ENCODE assay signal across 29 cellular contexts in the genomic region with DNA sequence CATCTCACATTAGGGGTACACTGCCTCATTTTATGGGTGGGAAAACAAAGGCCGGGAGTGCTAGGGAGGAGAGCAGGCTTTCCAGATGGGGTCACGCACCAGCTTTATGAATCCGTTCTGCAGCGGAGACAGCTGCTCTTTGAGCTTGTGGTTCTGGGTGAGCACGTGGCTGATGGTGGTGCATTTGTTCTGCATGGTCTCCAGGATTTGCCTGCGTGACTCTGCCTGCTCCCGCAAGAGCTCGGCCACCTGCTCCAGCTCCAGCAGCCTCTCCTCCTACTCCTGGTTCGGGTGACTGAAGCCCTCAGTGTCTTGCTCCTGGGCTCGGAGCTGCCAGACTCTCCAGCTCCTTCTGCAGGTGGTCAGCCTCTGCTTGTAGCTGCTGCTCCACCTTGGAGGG.
"Had no signal": no experiment of that assay in that cellular context is flagged by ENCODE, and none has a peak within 500 bp of the region (broad histone marks: within the 10 kb centered on the region; RNA-seq: fewer than 3 reads in every experiment).

No MANE protein-coding gene starts in this region.

- H3K4me1 ChIP-seq: foreskin keratinocyte had no signal

- ATAC-seq: activated CD4-positive, alpha-beta T cell treated with anti-CD3 and anti-CD28 coated beads for 36 hours; activated CD8-positive, alpha-beta T cell treated with anti-CD3 and anti-CD28 coated beads, Interleukin-2, amount 10 ng/mL, durations not matched to agents 7 days and 5 days; activated naive CD8-positive, alpha-beta T cell treated with anti-CD3 and anti-CD28 coated beads, Interleukin-2, amount 50 U/mL, for 24 hours; activated T-cell treated with anti-CD3 and anti-CD28 coated beads, Interleukin-2, amount 50 U/mL, for 72 hours; body of pancreas; effector memory CD8-positive, alpha-beta T cell; foreskin keratinocyte; gastrocnemius medialis had no signal

- H3K27ac ChIP-seq: adrenal gland, body of pancreas, esophagus muscularis mucosa, foreskin keratinocyte, gastrocnemius medialis had no signal

- H3K4me3 ChIP-seq: adrenal gland, body of pancreas, esophagus muscularis mucosa, gastrocnemius medialis had no signal

- H3K27me3 Mint-ChIP-seq: activated CD4-positive, alpha-beta memory T cell treated with anti-CD3 and anti-CD28 coated beads for 36 hours; activated CD4-positive, alpha-beta T cell treated with anti-CD3 and anti-CD28 coated beads for 36 hours; activated CD4-positive, alpha-beta T cell treated with anti-CD3 and anti-CD28 coated beads, Interleukin-2, amount 10 ng/mL, durations not matched to agents 24 days and 14 days; activated naive CD4-positive, alpha-beta T cell treated with anti-CD3 and anti-CD28 coated beads, Interleukin-2, amount 50 U/mL, for 24 hours; activated naive CD8-positive, alpha-beta T cell treated with anti-CD3 and anti-CD28 coated beads for 36 hours; activated naive CD8-positive, alpha-beta T cell treated with anti-CD3 and anti-CD28 coated beads, Interleukin-2, amount 50 U/mL, for 24 hours; activated T-cell treated with anti-CD3 and anti-CD28 coated beads, Interleukin-2, amount 50 U/mL, for 24 hours; effector memory CD8-positive, alpha-beta T cell had no signal

- H3K4me3 Mint-ChIP-seq: activated CD4-positive, alpha-beta memory T cell treated with anti-CD3 and anti-CD28 coated beads for 36 hours; activated CD4-positive, alpha-beta T cell treated with anti-CD3 and anti-CD28 coated beads for 36 hours; activated CD4-positive, alpha-beta T cell treated with anti-CD3 and anti-CD28 coated beads, Interleukin-2, amount 10 ng/mL, durations not matched to agents 24 days and 14 days; activated CD8-positive, alpha-beta T cell treated with anti-CD3 and anti-CD28 coated beads, Interleukin-2, amount 10 ng/mL, durations not matched to agents 7 days and 5 days; activated naive CD4-positive, alpha-beta T cell treated with anti-CD3 and anti-CD28 coated beads for 36 hours; activated naive CD4-positive, alpha-beta T cell treated with anti-CD3 and anti-CD28 coated beads, Interleukin-2, amount 50 U/mL, for 24 hours; activated naive CD8-positive, alpha-beta T cell treated with anti-CD3 and anti-CD28 coated beads for 36 hours; activated naive CD8-positive, alpha-beta T cell treated with anti-CD3 and anti-CD28 coated beads, Interleukin-2, amount 50 U/mL, for 24 hours; activated T-cell treated with anti-CD3 and anti-CD28 coated beads, Interleukin-2, amount 50 U/mL, for 24 hours; activated T-cell treated with anti-CD3 and anti-CD28 coated beads, Interleukin-2, amount 50 U/mL, for 72 hours; effector memory CD8-positive, alpha-beta T cell had no signal

- H3K9me3 ChIP-seq: adrenal gland, body of pancreas, esophagus muscularis mucosa, gastrocnemius medialis had no signal

- H3K27me3 ChIP-seq: adrenal gland, body of pancreas, esophagus muscularis mucosa, foreskin keratinocyte, gastrocnemius medialis had no signal

- H3K36me3 Mint-ChIP-seq: activated CD4-positive, alpha-beta memory T cell treated with anti-CD3 and anti-CD28 coated beads for 36 hours; activated naive CD4-positive, alpha-beta T cell treated with anti-CD3 and anti-CD28 coated beads, Interleukin-2, amount 50 U/mL, for 24 hours; activated naive CD8-positive, alpha-beta T cell treated with anti-CD3 and anti-CD28 coated beads for 36 hours had no signal

- DNase-seq: activated CD4-positive, alpha-beta memory T cell treated with anti-CD3 and anti-CD28 coated beads for 36 hours; activated CD4-positive, alpha-beta T cell treated with anti-CD3 and anti-CD28 coated beads for 36 hours; activated CD4-positive, alpha-beta T cell treated with anti-CD3 and anti-CD28 coated beads, Interleukin-2, amount 10 ng/mL, durations not matched to agents 24 days and 14 days; activated CD4-positive, CD25-positive, alpha-beta regulatory T cell; activated CD4-positive, CD25-positive, alpha-beta regulatory T cell treated with anti-CD3 and anti-CD28 coated beads, Interleukin-2, amount 50 U/mL, for 72 hours; activated CD8-positive, alpha-beta memory T cell treated with anti-CD3 and anti-CD28 coated beads, Interleukin-2, amount 50 U/mL, for 48 hours; activated CD8-positive, alpha-beta T cell treated with anti-CD3 and anti-CD28 coated beads, Interleukin-2, amount 10 ng/mL, durations not matched to agents 7 days and 5 days; activated naive CD4-positive, alpha-beta T cell treated with anti-CD3 and anti-CD28 coated beads for 36 hours; activated naive CD8-positive, alpha-beta T cell treated with anti-CD3 and anti-CD28 coated beads for 36 hours; activated naive CD8-positive, alpha-beta T cell treated with anti-CD3 and anti-CD28 coated beads, Interleukin-2, amount 50 U/mL, for 24 hours; activated T-cell treated with anti-CD3 and anti-CD28 coated beads for 4 hours; activated T-cell treated with anti-CD3 and anti-CD28 coated beads, Interleukin-2, amount 50 U/mL, for 24 hours; activated T-cell treated with anti-CD3 and anti-CD28 coated beads, Interleukin-2, amount 50 U/mL, for 72 hours; amygdala; aorta; body of pancreas; caudate nucleus; cortex of kidney; dermis blood vessel endothelial cell; effector CD4-positive, alpha-beta T cell; effector memory CD8-positive, alpha-beta T cell; erythroblast; foreskin keratinocyte; gastrocnemius medialis; glutamatergic neuron; T-helper 2 cell had no signal

- H3K27ac Mint-ChIP-seq: activated CD4-positive, alpha-beta memory T cell treated with anti-CD3 and anti-CD28 coated beads for 36 hours; activated CD4-positive, alpha-beta T cell treated with anti-CD3 and anti-CD28 coated beads for 36 hours; activated CD4-positive, alpha-beta T cell treated with anti-CD3 and anti-CD28 coated beads, Interleukin-2, amount 10 ng/mL, durations not matched to agents 24 days and 14 days; activated CD8-positive, alpha-beta T cell treated with anti-CD3 and anti-CD28 coated beads, Interleukin-2, amount 10 ng/mL, durations not matched to agents 7 days and 5 days; activated naive CD4-positive, alpha-beta T cell treated with anti-CD3 and anti-CD28 coated beads for 36 hours; activated naive CD4-positive, alpha-beta T cell treated with anti-CD3 and anti-CD28 coated beads, Interleukin-2, amount 50 U/mL, for 24 hours; activated naive CD8-positive, alpha-beta T cell treated with anti-CD3 and anti-CD28 coated beads for 36 hours; activated naive CD8-positive, alpha-beta T cell treated with anti-CD3 and anti-CD28 coated beads, Interleukin-2, amount 50 U/mL, for 24 hours; activated T-cell treated with anti-CD3 and anti-CD28 coated beads, Interleukin-2, amount 50 U/mL, for 24 hours; activated T-cell treated with anti-CD3 and anti-CD28 coated beads, Interleukin-2, amount 50 U/mL, for 72 hours; effector memory CD8-positive, alpha-beta T cell had no signal

- H3K36me3 ChIP-seq: adrenal gland, esophagus muscularis mucosa, gastrocnemius medialis had no signal

- H3K9me3 Mint-ChIP-seq: activated CD4-positive, alpha-beta memory T cell treated with anti-CD3 and anti-CD28 coated beads for 36 hours; activated CD4-positive, alpha-beta T cell treated with anti-CD3 and anti-CD28 coated beads, Interleukin-2, amount 10 ng/mL, durations not matched to agents 24 days and 14 days; activated naive CD4-positive, alpha-beta T cell treated with anti-CD3 and anti-CD28 coated beads for 36 hours; activated naive CD4-positive, alpha-beta T cell treated with anti-CD3 and anti-CD28 coated beads, Interleukin-2, amount 50 U/mL, for 24 hours; activated naive CD8-positive, alpha-beta T cell treated with anti-CD3 and anti-CD28 coated beads for 36 hours; activated naive CD8-positive, alpha-beta T cell treated with anti-CD3 and anti-CD28 coated beads, Interleukin-2, amount 50 U/mL, for 24 hours; activated T-cell treated with anti-CD3 and anti-CD28 coated beads, Interleukin-2, amount 50 U/mL, for 24 hours; activated T-cell treated with anti-CD3 and anti-CD28 coated beads, Interleukin-2, amount 50 U/mL, for 72 hours; effector memory CD8-positive, alpha-beta T cell had no signal
